8 cellular contexts compared by ENCODE assay signal in the genomic region with DNA sequence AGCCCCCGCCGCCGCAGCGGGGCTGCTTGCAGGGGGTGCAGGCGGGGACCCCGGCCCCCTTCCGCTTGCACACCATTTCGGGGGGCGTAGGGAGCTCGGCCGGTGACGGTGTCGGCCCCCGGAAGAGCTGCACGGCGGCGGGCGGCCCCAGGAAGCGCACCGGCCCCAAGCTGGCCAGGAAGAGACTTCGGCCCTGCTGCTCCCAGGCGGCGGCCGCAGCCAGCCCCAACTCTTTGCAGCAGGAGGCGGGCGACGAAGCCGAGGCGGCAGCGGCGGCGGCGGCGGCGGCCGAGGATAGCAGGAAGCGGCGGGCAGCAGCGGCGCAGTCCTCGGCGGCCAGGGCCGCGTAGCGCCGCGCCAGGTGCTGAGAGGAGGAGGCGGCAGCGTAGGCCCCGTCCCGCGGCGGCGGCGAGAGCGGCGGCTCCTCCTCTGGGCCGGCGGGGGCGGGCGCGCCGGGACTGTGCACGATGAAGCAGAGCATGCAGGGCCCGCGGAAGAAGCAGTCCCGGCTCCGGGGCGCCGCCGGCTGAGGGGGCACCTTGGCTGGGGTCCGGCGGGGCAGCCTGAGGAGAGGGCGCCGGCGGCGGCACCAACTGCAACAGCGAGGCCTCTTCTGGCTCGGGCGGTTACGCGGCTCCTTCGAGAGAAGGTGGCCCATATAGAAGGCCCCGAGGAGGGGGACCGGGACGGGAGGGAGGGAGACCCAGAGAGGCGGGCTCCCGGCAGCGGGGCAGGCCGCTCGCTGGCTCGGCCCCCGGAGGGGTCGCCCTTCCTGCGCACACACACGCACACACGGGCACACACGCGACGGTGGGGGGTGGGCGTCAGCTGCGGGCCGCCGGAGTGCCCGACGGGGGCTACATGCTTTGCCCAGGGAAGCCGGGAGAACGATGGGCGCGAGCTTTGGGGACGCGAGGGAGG. TPM values are rescaled to one million over a fixed set of nuclear protein-coding genes. Genes with fewer than 3 reads are reported as not detected.
A peak's percentile ranks its signal among the peaks of the same experiment; 100 is the strongest.
DNase-seq lines count a peak whose midpoint lies in the region; TF ChIP-seq lines count a peak whose summit lies in the region.

No MANE protein-coding gene starts in this region.

- peaks cover 2% of the 10 kb centered on the region for H3K9me3 ChIP-seq in WERI-Rb-1 (ENCODE audit: severe bottlenecking)
- H3K9me3 ChIP-seq in mammary epithelial cell (replicated peaks; ENCODE audit: insufficient read depth, low read length), result no peaks in the 10 kb centered on the region

- H3K36me3 ChIP-seq in WERI-Rb-1 (peaks cover 4% of the 10 kb centered on the region; the same call in 1 of the 2 replicates), mammary epithelial cell (ENCODE audit: insufficient read depth, low read length) (no peaks in the 10 kb centered on the region)

- TF ChIP-seq CTCF in WERI-Rb-1 (IDR thresholded peaks at IDR 0.05; ENCODE audit: low read depth, low read length) (no peak), mammary epithelial cell (conservative IDR thresholded peaks at IDR 0.05 in 1 of 2, IDR thresholded peaks at IDR 0.05 in 1 of 2; ENCODE audit: extremely low read depth in 1 of 2, insufficient read depth in 1 of 2, low read depth in 1 of 2, low read length in 2 of 2) (no peak)

- peak; percentile 28 for TF ChIP-seq POLR2A in GM10847 (IDR thresholded peaks at IDR 0.05; ENCODE audit: extremely low read depth, insufficient read length)

- under 1% methylated on average over 16 of the region's 112 CpGs for WGBS in mammary epithelial cell (ENCODE audit: low coverage, missing lambda C conversion rate)

- peak overlapping the region; percentile 80 for H3K9ac ChIP-seq in mammary epithelial cell (ENCODE audit: insufficient read depth, low read length)

- peak overlapping the region; percentile 94 for H3K4me2 ChIP-seq in mammary epithelial cell (ENCODE audit: insufficient read depth, low read depth, low read length)

- dilution Hi-C loops in mammary epithelial cell (cut with HindIII; ENCODE audit: low sequenced_read_pairs), result no loop called here

- intact Hi-C loops in mammary epithelial cell (cut with micrococcal nuclease), result no loop called here

- no peaks in the 10 kb centered on the region for H4K20me1 ChIP-seq in mammary epithelial cell (ENCODE audit: insufficient read depth, low read length)

- H3K27ac ChIP-seq in WERI-Rb-1 (peak overlapping the region; percentile 94), mammary epithelial cell (ENCODE audit: insufficient read depth, low read depth, low read length) (peak overlapping the region; percentile 78)

- H3K27me3 ChIP-seq in WERI-Rb-1 (ENCODE audit: insufficient read depth, low read depth, severe bottlenecking), result no peaks in the 10 kb centered on the region
- no peaks in the 10 kb centered on the region for H3K27me3 ChIP-seq in mammary epithelial cell (ENCODE audit: insufficient read depth, low read length)

- CTCF ChIA-PET in mammary epithelial cell (lab: Charles Lee; ENCODE audit: low non-redundant PET), result no interaction called here

- H3K4me3 ChIP-seq in WERI-Rb-1 (ENCODE audit: low read depth, low read length) (peak overlapping the region; percentile 93), mammary epithelial cell (replicated peaks in 1 of 3; ENCODE audit: insufficient read depth in 1 of 3, low read depth in 2 of 3, low read length in 3 of 3) (peak overlapping the region; percentile 69 to 93 (median 85))

- in situ Hi-C loops in mammary epithelial cell (cut with MboI; ENCODE audit: low sequenced_read_pairs in 2 of 2), result no loop called here

- peak overlapping the region; percentile 87 for H2AFZ ChIP-seq in mammary epithelial cell (ENCODE audit: low read depth, low read length)

- peaks cover 30% of the 10 kb centered on the region for H3K79me2 ChIP-seq in mammary epithelial cell (ENCODE audit: insufficient read depth, low read length)

- peaks cover 15% of the 10 kb centered on the region for H3K4me1 ChIP-seq in mammary epithelial cell (ENCODE audit: insufficient read depth, low read length)

- DNase-seq in GOT3 (lab: John Stamatoyannopoulos, UW) (peak; percentile 65), LoVo (ENCODE audit: low spot score) (peak; percentile 57), WERI-Rb-1 (peak; percentile 69), mammary epithelial cell (peak; percentile 78), iris pigment epithelial cell (ENCODE audit: low read depth) (peak; percentile 77), NCI-H1048 (lab: John Stamatoyannopoulos, UW) (no peak)
- DNase-seq in stimulated activated CD4-positive, alpha-beta T cell treated with anti-CD3 and anti-CD28 coated beads, Interleukin-12 subunit alpha, Interleukin-12 subunit beta, amount 100 ng/mL, for 4 hours, result peak; percentile 77

- no TSS peak for BruUV-seq in mammary epithelial cell (replicated peaks; lab: Mats Ljungman, UMichigan)

RNA-seq across cellular contexts. Expression of gene FBXL17, which starts 0.6 kb away (rescaled TPM):
- total RNA-seq in mammary epithelial cell, result 10 to 100 TPM; 10.6 to 14.8 TPM
- 3.4 TPM for polyA plus RNA-seq in mammary epithelial cell
- 0.36 TPM for polyA minus RNA-seq in mammary epithelial cell
